8 cellular contexts compared by ENCODE assay signal in genomic region chrX:48736878-48737212, GRCh38. TPM values are rescaled to one million over a fixed set of nuclear protein-coding genes. Genes with fewer than 3 reads are reported as not detected.
DNase-seq lines count a peak whose midpoint lies in the region; ATAC-seq and TF ChIP-seq lines count a peak whose summit lies in the region.

No MANE protein-coding gene starts in this region.

- H3K9ac ChIP-seq in OCI-LY3 (ENCODE audit: low read length): peak overlapping the region; percentile 68
- H3K9ac ChIP-seq in endodermal cell (ENCODE audit: extremely low read depth, low read length, poor library complexity, severe bottlenecking): no peak overlapping the region

- DNase-seq in Calu3 (no peak), endodermal cell (no peak), ovary (no peak), upper lobe of left lung (no peak), SIG-M5 (lab: John Stamatoyannopoulos, UW) (no peak), T1000 (lab: John Stamatoyannopoulos, UW) (no peak)
- no peak for DNase-seq in activated CD8-positive, alpha-beta memory T cell treated with anti-CD3 and anti-CD28 coated beads, Interleukin-2, amount 50 U/mL, for 48 hours

- H3K36me3 Mint-ChIP-seq in Calu3 (ENCODE audit: insufficient read depth, unreplicated experiment) (peaks cover 19% of the 10 kb centered on the region), endodermal cell (ENCODE audit: low read depth) (no peaks in the 10 kb centered on the region)

- TF ChIP-seq POLR2A in ovary (IDR thresholded peaks at IDR 0.05): no peak
- no peak for TF ChIP-seq POLR2A in upper lobe of left lung (IDR thresholded peaks at IDR 0.05)

- H3K4me1 ChIP-seq in OCI-LY3 (ENCODE audit: low read length): peaks cover 14% of the 10 kb centered on the region
- H3K4me1 ChIP-seq in endodermal cell (ENCODE audit: control insufficient read depth, insufficient read depth, low read length): no peaks in the 10 kb centered on the region
- no peaks in the 10 kb centered on the region for H3K4me1 ChIP-seq in ovary (ENCODE audit: insufficient read depth)
- H3K4me1 ChIP-seq in upper lobe of left lung: peaks cover 0 to 4% (median 1%) of the 10 kb centered on the region in 4 donors

- H3K27me3 Mint-ChIP-seq in Calu3 (ENCODE audit: unreplicated experiment): no peaks in the 10 kb centered on the region
- H3K27me3 Mint-ChIP-seq in endodermal cell (ENCODE audit: insufficient read depth): no peaks in the 10 kb centered on the region

- H4K20me1 ChIP-seq in OCI-LY3 (ENCODE audit: insufficient read depth, low read length): no peaks in the 10 kb centered on the region

- peak overlapping the region; percentile 66 for H3K27ac Mint-ChIP-seq in Calu3 (ENCODE audit: unreplicated experiment)
- no peak overlapping the region for H3K27ac Mint-ChIP-seq in endodermal cell

- ATAC-seq in upper lobe of left lung (ENCODE audit: low FRiP score in 2 of 2): no peak

- H3K27me3 ChIP-seq in OCI-LY3 (ENCODE audit: low read depth, low read length) (no peaks in the 10 kb centered on the region), endodermal cell (ENCODE audit: control insufficient read depth, insufficient read depth, low read length, poor library complexity, severe bottlenecking) (no peaks in the 10 kb centered on the region), ovary (no peaks in the 10 kb centered on the region), upper lobe of left lung (no peaks in the 10 kb centered on the region)

- TF ChIP-seq EP300 in ovary (IDR thresholded peaks at IDR 0.05): no peak
- TF ChIP-seq EP300 in upper lobe of left lung (IDR thresholded peaks at IDR 0.05): no peak

- BruUV-seq in Calu3 (replicated peaks; lab: Mats Ljungman, UMichigan): TSS peak; percentile 61

- peak overlapping the region; percentile 93 for H2AFZ ChIP-seq in OCI-LY3 (ENCODE audit: low read depth, low read length)

- peak overlapping the region; percentile 77 for H3K4me2 ChIP-seq in OCI-LY3 (ENCODE audit: low read length)

- intact Hi-C loops in Calu3 (cut with micrococcal nuclease; ENCODE audit: unreplicated experiment): no loop called here
- intact Hi-C loops in ovary (cut with DNase I): no loop called here

- 15 to 29% methylated on average over 1 to 10 of the region's 10 CpGs for WGBS in endodermal cell (ENCODE audit: insufficient coverage in 1 of 2, insufficient read length in 1 of 2), 2 experiments
- 40 to 50% (median 45%) methylated on average over 10 of the region's 10 CpGs for WGBS in ovary, 3 donors
- 21 to 45% methylated on average over 4 to 10 of the region's 10 CpGs for WGBS in upper lobe of left lung, 2 donors

- H3K36me3 ChIP-seq in OCI-LY3 (replicated peaks; ENCODE audit: low read depth, low read length) (no peaks in the 10 kb centered on the region), endodermal cell (ENCODE audit: control insufficient read depth, insufficient read depth, low read length) (no peaks in the 10 kb centered on the region), ovary (no peaks in the 10 kb centered on the region), upper lobe of left lung (no peaks in the 10 kb centered on the region)

- CTCF ChIA-PET in Calu3 (lab: Charles Lee): interaction anchor here (0.9 kb wide), 1 partner anchor 105 kb away, joined by 3 read pairs; no protein-coding TSS in a partner anchor

- H3K79me2 ChIP-seq in OCI-LY3 (ENCODE audit: low read length): no peaks in the 10 kb centered on the region

- H3K27ac ChIP-seq in OCI-LY3 (ENCODE audit: low read length): no peak overlapping the region
- no peak overlapping the region for H3K27ac ChIP-seq in endodermal cell (ENCODE audit: low read depth, low read length)
- H3K27ac ChIP-seq in ovary: no peak overlapping the region
- peak overlapping the region in 2 of 4 donors; percentile 7 to 87 for H3K27ac ChIP-seq in upper lobe of left lung

- peaks cover 7% of the 10 kb centered on the region for H3K4me1 Mint-ChIP-seq in Calu3 (ENCODE audit: low read depth, unreplicated experiment)
- H3K4me1 Mint-ChIP-seq in endodermal cell: peaks cover 5% of the 10 kb centered on the region

- H3K9me3 Mint-ChIP-seq in Calu3 (ENCODE audit: low read depth, unreplicated experiment) (no peaks in the 10 kb centered on the region), endodermal cell (peaks cover 62% of the 10 kb centered on the region)

- no peaks in the 10 kb centered on the region for H3K9me3 ChIP-seq in OCI-LY3 (ENCODE audit: insufficient read depth, low read length)
- no peaks in the 10 kb centered on the region for H3K9me3 ChIP-seq in endodermal cell (ENCODE audit: control insufficient read depth, low read length)
- H3K9me3 ChIP-seq in ovary: no peaks in the 10 kb centered on the region
- H3K9me3 ChIP-seq in upper lobe of left lung: no peaks in the 10 kb centered on the region

- H3K4me3 Mint-ChIP-seq in Calu3 (ENCODE audit: low read depth, unreplicated experiment) (peak overlapping the region; percentile 80), endodermal cell (peak overlapping the region; percentile 77)

- H3K4me3 ChIP-seq in OCI-LY3 (ENCODE audit: low read length): peak overlapping the region; percentile 91
- peak overlapping the region; percentile 78 for H3K4me3 ChIP-seq in endodermal cell (ENCODE audit: low read length)
- peak overlapping the region; percentile 20 for H3K4me3 ChIP-seq in ovary
- H3K4me3 ChIP-seq in upper lobe of left lung: peak overlapping the region in 2 of 4 donors; percentile 52 to 60

- TF ChIP-seq CTCF in Calu3 (IDR thresholded peaks at IDR 0.05; ENCODE audit: unreplicated experiment) (no peak), OCI-LY3 (IDR thresholded peaks at IDR 0.05; ENCODE audit: low read depth, low read length) (no peak), endodermal cell (conservative IDR thresholded peaks at IDR 0.05) (no peak), ovary (IDR thresholded peaks at IDR 0.05) (no peak), upper lobe of left lung (IDR thresholded peaks at IDR 0.05) (no peak)

RNA-seq across cellular contexts. Expression of gene GLOD5, which starts 24.7 kb away (rescaled TPM):
- not detected in 2 replicates for total RNA-seq in Calu3 (2022)
- total RNA-seq in endodermal cell: not detected
- not detected for polyA plus RNA-seq in endodermal cell (2013, experiment 1 of 2)
- polyA plus RNA-seq in endodermal cell (2013, experiment 2 of 2): not detected
- not detected for total RNA-seq in ovary
- polyA plus RNA-seq in ovary: not detected
- 1 to 10 TPM in 4 of 6 donors, not detected in 2; 1.1 to 2.1 (median 2.0) TPM for total RNA-seq in upper lobe of left lung

RNA-seq across cellular contexts. Expression of gene SUV39H1, which starts 40.3 kb away (rescaled TPM):
- total RNA-seq in Calu3 (2022) (20.8 and 23.3 TPM in 2 replicates), endodermal cell (10 to 100 TPM in 1 of 2 donors, 1 to 10 TPM in 1; 7.8 to 10.6 TPM), ovary (1 to 10 TPM; 3.2 to 7.7 (median 5.2) TPM), upper lobe of left lung (1 to 10 TPM; 1.2 to 7.3 (median 6.0) TPM)
- 12.9 TPM for polyA plus RNA-seq in endodermal cell (2013, experiment 1 of 2)
- polyA plus RNA-seq in endodermal cell (2013, experiment 2 of 2): 12.0 TPM
- polyA plus RNA-seq in ovary: 1 to 10 TPM; 3.5 to 5.6 TPM

RNA-seq across cellular contexts. Expression of gene GATA1, which starts 49.5 kb away (rescaled TPM):
- total RNA-seq in Calu3 (2022) (not detected in 2 replicates), endodermal cell (not detected), ovary (under 1 TPM in 1 of 7 donors, not detected in 6; 0.46 TPM), upper lobe of left lung (1 to 10 TPM in 4 of 6 donors, under 1 TPM in 1, not detected in 1; 0.49 to 3.1 (median 1.6) TPM)
- not detected for polyA plus RNA-seq in endodermal cell (2013, experiment 1 of 2)
- not detected for polyA plus RNA-seq in endodermal cell (2013, experiment 2 of 2)
- under 1 TPM in 1 of 2 donors, not detected in 1; 0.08 TPM for polyA plus RNA-seq in ovary

RNA-seq across cellular contexts. Expression of gene WAS, which starts 53.2 kb away (rescaled TPM):
- total RNA-seq in Calu3 (2022): 1.1 TPM in 1 of 2 replicates, not detected in the other
- total RNA-seq in endodermal cell: under 1 TPM; 0.51 to 0.84 TPM
- 0.28 TPM for polyA plus RNA-seq in endodermal cell (2013, experiment 1 of 2)
- polyA plus RNA-seq in endodermal cell (2013, experiment 2 of 2): 1.3 TPM
- 1 to 10 TPM in 6 of 7 donors, under 1 TPM in 1; 0.95 to 7.7 (median 3.1) TPM for total RNA-seq in ovary
- 1 to 10 TPM; 1.3 to 3.2 TPM for polyA plus RNA-seq in ovary
- total RNA-seq in upper lobe of left lung: 10 to 100 TPM; 11.7 to 46.0 (median 33.9) TPM
